Comparison of ENCODE assay signal across 16 cellular contexts in genomic region chr19:10888421-10888866, GRCh38. TPM values are rescaled to one million over a fixed set of nuclear protein-coding genes. Genes with fewer than 3 reads are reported as not detected.
A peak's percentile ranks its signal among the peaks of the same experiment; 100 is the strongest.
DNase-seq lines count a peak whose midpoint lies in the region; ATAC-seq and TF ChIP-seq lines count a peak whose summit lies in the region.
"Had no signal": no experiment of that assay in that cellular context is flagged by ENCODE, and none has a peak within 500 bp of the region (broad histone marks: within the 10 kb centered on the region; RNA-seq: fewer than 3 reads in every experiment).

No MANE protein-coding gene starts in this region.

- peak overlapping the region; percentile 20 for H3K4me2 ChIP-seq in hepatocyte

- H4K20me1 ChIP-seq in hepatocyte (ENCODE audit: insufficient read depth, poor library complexity, severe bottlenecking) = peaks cover 37% of the 10 kb centered on the region

- ATAC-seq in HG02840 (IDR thresholded peaks at IDR 0.05; ENCODE audit: low FRiP score, unreplicated experiment) = no peak
- ATAC-seq: activated CD4-positive, alpha-beta T cell treated with anti-CD3 and anti-CD28 coated beads for 36 hours; CD8-positive, alpha-beta T cell; HCT116; pancreas had no signal

- H3K27ac Mint-ChIP-seq in activated CD4-positive, alpha-beta memory T cell treated with anti-CD3 and anti-CD28 coated beads for 36 hours = no peak overlapping the region
- H3K27ac Mint-ChIP-seq: activated CD4-positive, alpha-beta T cell treated with anti-CD3 and anti-CD28 coated beads for 36 hours; activated T-helper 2 cell treated with anti-CD3 and anti-CD28 coated beads, Interferon-gamma antibody, Interleukin-2, Interleukin-4, amounts not matched to agents 10 μg/mL and 5 μg/mL and 100 μg/mL, durations not matched to agents 14 hours and 24 hours and 36 hours; CD8-positive, alpha-beta T cell had no signal

- H3K4me1 Mint-ChIP-seq in activated CD4-positive, alpha-beta memory T cell treated with anti-CD3 and anti-CD28 coated beads for 36 hours (ENCODE audit: low read depth) = peaks cover 2% of the 10 kb centered on the region
- H3K4me1 Mint-ChIP-seq: activated CD4-positive, alpha-beta T cell treated with anti-CD3 and anti-CD28 coated beads for 36 hours had no signal

- H3K4me3 Mint-ChIP-seq in activated CD4-positive, alpha-beta memory T cell treated with anti-CD3 and anti-CD28 coated beads for 36 hours = no peak overlapping the region
- H3K4me3 Mint-ChIP-seq: activated CD4-positive, alpha-beta T cell treated with anti-CD3 and anti-CD28 coated beads for 36 hours; CD8-positive, alpha-beta T cell had no signal

- no peaks in the 10 kb centered on the region for H3K9me2 ChIP-seq in hepatocyte (replicated peaks; ENCODE audit: insufficient read depth)

- no peak for TF ChIP-seq CTCF in hepatocyte (IDR thresholded peaks at IDR 0.05; ENCODE audit: poor library complexity)

- H3K27ac ChIP-seq in hepatocyte = peak overlapping the region; percentile 52
- H3K27ac ChIP-seq in skeletal muscle tissue (ENCODE audit: low read depth, low read length) = peak overlapping the region; percentile 30
- H3K27ac ChIP-seq: pancreas had no signal

- POLR2A ChIA-PET in activated CD4-positive, alpha-beta memory T cell treated with anti-CD3 and anti-CD28 coated beads for 36 hours (lab: Charles Lee) = no interaction called here

- no peaks in the 10 kb centered on the region for H3K27me3 ChIP-seq in H7 (ENCODE audit: control insufficient read depth, insufficient read depth, low read length)
- no peaks in the 10 kb centered on the region for H3K27me3 ChIP-seq in hepatocyte
- no peaks in the 10 kb centered on the region for H3K27me3 ChIP-seq in skeletal muscle tissue (ENCODE audit: control insufficient read depth in 3 of 3, insufficient read depth in 3 of 3, low read length in 3 of 3)
- H3K27me3 ChIP-seq: pancreas had no signal

- H3K27me3 Mint-ChIP-seq in activated CD4-positive, alpha-beta memory T cell treated with anti-CD3 and anti-CD28 coated beads for 36 hours = no peaks in the 10 kb centered on the region
- H3K27me3 Mint-ChIP-seq: activated CD4-positive, alpha-beta T cell treated with anti-CD3 and anti-CD28 coated beads for 36 hours had no signal

- peaks cover 32% of the 10 kb centered on the region for H3K4me1 ChIP-seq in hepatocyte (ENCODE audit: insufficient read depth)
- H3K4me1 ChIP-seq in skeletal muscle tissue (ENCODE audit: control insufficient read depth in 3 of 3, insufficient read depth in 3 of 3, low read length in 3 of 3) = peaks cover 62 to 70% (median 65%) of the 10 kb centered on the region in 3 donors

- intact Hi-C loops in activated CD4-positive, alpha-beta memory T cell treated with anti-CD3 and anti-CD28 coated beads for 36 hours (cut with micrococcal nuclease) = no loop called here

- H2AFZ ChIP-seq in hepatocyte = no peak overlapping the region

- no peaks in the 10 kb centered on the region for H3K36me3 Mint-ChIP-seq in activated CD4-positive, alpha-beta memory T cell treated with anti-CD3 and anti-CD28 coated beads for 36 hours
- H3K36me3 Mint-ChIP-seq: CD8-positive, alpha-beta T cell had no signal

- H3K4me3 ChIP-seq in H7 (ENCODE audit: insufficient read depth, low read depth, low read length) = no peak overlapping the region
- no peak overlapping the region for H3K4me3 ChIP-seq in hepatocyte
- no peak overlapping the region for H3K4me3 ChIP-seq in skeletal muscle tissue (ENCODE audit: low read length in 3 of 3)
- H3K4me3 ChIP-seq: pancreas had no signal

- no peaks in the 10 kb centered on the region for H3K9me3 ChIP-seq in hepatocyte (ENCODE audit: low read depth)
- H3K9me3 ChIP-seq in skeletal muscle tissue (ENCODE audit: control insufficient read depth in 3 of 3, low read length in 3 of 3) = no peaks in the 10 kb centered on the region
- H3K9me3 ChIP-seq: pancreas had no signal

- CTCF ChIA-PET in activated CD4-positive, alpha-beta memory T cell treated with anti-CD3 and anti-CD28 coated beads for 36 hours (lab: Charles Lee) = interaction anchor here (0.6 to 1.9 kb wide), 3 partner anchors 24 to 368 kb away, joined by 3 to 5 read pairs (median 4); partner anchors contain the start of gene DNM2

- no peaks in the 10 kb centered on the region for H3K9me3 Mint-ChIP-seq in activated CD4-positive, alpha-beta memory T cell treated with anti-CD3 and anti-CD28 coated beads for 36 hours
- H3K9me3 Mint-ChIP-seq: activated T-helper 2 cell treated with anti-CD3 and anti-CD28 coated beads, Interferon-gamma antibody, Interleukin-2, Interleukin-4, amounts not matched to agents 10 μg/mL and 5 μg/mL and 100 μg/mL, durations not matched to agents 14 hours and 24 hours and 36 hours; CD8-positive, alpha-beta T cell had no signal

- peaks cover 95% of the 10 kb centered on the region for H3K79me2 ChIP-seq in hepatocyte

- DNase-seq in H7 = peak; percentile 89
- DNase-seq in NCI-H2227 treated with DMSO at 0.1 percent for 48 hours (lab: John Stamatoyannopoulos, UW) = peak; percentile 20
- DNase-seq in hepatocyte (ENCODE audit: low spot score) = no peak
- no peak for DNase-seq in NCI-H2029 (lab: John Stamatoyannopoulos, UW)
- no peak for DNase-seq in HuH-7 (ENCODE audit: low spot score)
- DNase-seq in activated CD4-positive, alpha-beta memory T cell treated with anti-CD3 and anti-CD28 coated beads for 36 hours = no peak
- DNase-seq: activated CD4-positive, alpha-beta T cell treated with anti-CD3 and anti-CD28 coated beads for 36 hours; CD8-positive, alpha-beta T cell; effector memory CD4-positive, alpha-beta T cell; NCI-H510A; pancreas; stimulated activated CD4-positive, alpha-beta T cell treated with anti-CD3 and anti-CD28 coated beads, Interleukin-2, amount 100 ng/mL, for 48 hours had no signal

- 43% methylated on average over 13 of the region's 13 CpGs for WGBS in hepatocyte (ENCODE audit: low lambda C conversion rate, missing lambda C conversion rate)

- H3K9ac ChIP-seq in skeletal muscle tissue (ENCODE audit: low read depth in 1 of 3, low read length in 3 of 3) = peak overlapping the region in 2 of 3 donors; percentile 14 to 69

- H3K36me3 ChIP-seq in H7 (replicated peaks; ENCODE audit: control insufficient read depth, insufficient read depth, low read length) = no peaks in the 10 kb centered on the region
- no peaks in the 10 kb centered on the region for H3K36me3 ChIP-seq in hepatocyte (replicated peaks; ENCODE audit: insufficient read depth, low read depth)
- no peaks in the 10 kb centered on the region for H3K36me3 ChIP-seq in skeletal muscle tissue (ENCODE audit: control insufficient read depth in 3 of 3, insufficient read depth in 3 of 3, low read length in 3 of 3)
- H3K36me3 ChIP-seq: pancreas had no signal

RNA-seq across cellular contexts. Expression of gene CARM1, which starts 17.1 kb away (rescaled TPM):
- 117 and 151 TPM in 2 replicates for total RNA-seq in H7 (2014; rRNA removed; shearing (Covaris generic))
- total RNA-seq in hepatocyte (27.5 and 34.3 TPM in 2 replicates), skeletal muscle tissue (19.8 TPM)
- polyA plus RNA-seq in hepatocyte = 45.1 and 45.7 TPM in 2 replicates
- 10 to 100 TPM; 75.0 to 78.3 TPM for total RNA-seq in activated CD4-positive, alpha-beta memory T cell treated with anti-CD3 and anti-CD28 coated beads for 36 hours

RNA-seq across cellular contexts. Expression of gene YIPF2, which starts 40.0 kb away (rescaled TPM):
- 81.1 and 90.3 TPM in 2 replicates for total RNA-seq in H7 (2014; rRNA removed; shearing (Covaris generic))
- total RNA-seq in hepatocyte (115 and 123 TPM in 2 replicates), skeletal muscle tissue (30.3 TPM)
- 80.3 and 88.3 TPM in 2 replicates for polyA plus RNA-seq in hepatocyte
- total RNA-seq in activated CD4-positive, alpha-beta memory T cell treated with anti-CD3 and anti-CD28 coated beads for 36 hours = 10 to 100 TPM; 25.6 to 28.4 TPM

RNA-seq across cellular contexts. Expression of gene TIMM29, which starts 40.2 kb away (rescaled TPM):
- total RNA-seq in H7 (2014; rRNA removed; shearing (Covaris generic)) = 58.2 and 68.3 TPM in 2 replicates
- total RNA-seq in hepatocyte (19.4 and 36.2 TPM in 2 replicates), skeletal muscle tissue (25.6 TPM)
- polyA plus RNA-seq in hepatocyte = 23.0 and 24.1 TPM in 2 replicates
- total RNA-seq in activated CD4-positive, alpha-beta memory T cell treated with anti-CD3 and anti-CD28 coated beads for 36 hours = 10 to 100 TPM; 15.6 to 16.4 TPM

RNA-seq across cellular contexts. Expression of gene C19orf38, which starts 40.2 kb away (rescaled TPM):
- 0.59 and 5.0 TPM in 2 replicates for total RNA-seq in H7 (2014; rRNA removed; shearing (Covaris generic))
- 3.4 and 3.7 TPM in 2 replicates for total RNA-seq in hepatocyte
- polyA plus RNA-seq in hepatocyte = 0.56 and 1.5 TPM in 2 replicates
- 4.2 TPM for total RNA-seq in skeletal muscle tissue
- total RNA-seq in activated CD4-positive, alpha-beta memory T cell treated with anti-CD3 and anti-CD28 coated beads for 36 hours = 1 to 10 TPM; 1.4 to 1.7 TPM
- total RNA-seq: CD8-positive, alpha-beta T cell had no signal

RNA-seq across cellular contexts. Expression of gene TMED1, which starts 52.4 kb away (rescaled TPM):
- total RNA-seq in H7 (2014; rRNA removed; shearing (Covaris generic)) = 49.5 and 50.3 TPM in 2 replicates
- total RNA-seq in hepatocyte (63.2 and 65.0 TPM in 2 replicates), skeletal muscle tissue (39.7 TPM)
- 93.1 and 95.4 TPM in 2 replicates for polyA plus RNA-seq in hepatocyte
- 10 to 100 TPM; 18.8 to 19.1 TPM for total RNA-seq in activated CD4-positive, alpha-beta memory T cell treated with anti-CD3 and anti-CD28 coated beads for 36 hours

Comparison
In these comparisons a context has a peak if more than half of its experiments do, and no peak if none do; other contexts are left out.
1. DNase-seq: peak in H7 (single experiment) and NCI-H2227 treated with DMSO at 0.1 percent for 48 hours (single experiment); none in hepatocyte (single experiment), NCI-H2029 (single experiment), HuH-7 (single experiment) and activated CD4-positive, alpha-beta memory T cell treated with anti-CD3 and anti-CD28 coated beads for 36 hours (single experiment).